8 cellular contexts compared by ENCODE assay signal in genomic region chr1:160519542-160520435, GRCh38. TPM values are rescaled to one million over a fixed set of nuclear protein-coding genes. Genes with fewer than 3 reads are reported as not detected.
A peak's percentile ranks its signal among the peaks of the same experiment; 100 is the strongest.
DNase-seq lines count a peak whose midpoint lies in the region; ATAC-seq, FAIRE-seq and TF ChIP-seq lines count a peak whose summit lies in the region.

No MANE protein-coding gene starts in this region.

- H3K4me3 ChIP-seq in MM.1S (ENCODE audit: low read length) (peak overlapping the region; percentile 24), bronchial epithelial cell (ENCODE audit: low read depth, low read length) (no peak overlapping the region)

- FAIRE-seq in bronchial epithelial cell (lab: Jason Lieb, UNC): no peak

- H3F3A ChIP-seq in MM.1S (ENCODE audit: insufficient read depth, low read length): peaks cover 26% of the 10 kb centered on the region

- peaks cover 44% of the 10 kb centered on the region for H3K36me3 Mint-ChIP-seq in activated CD8-positive, alpha-beta memory T cell treated with anti-CD3 and anti-CD28 coated beads, Interleukin-2, amount 10 ng/mL, durations not matched to agents 7 days and 5 days

- H3K4me2 ChIP-seq in MM.1S (ENCODE audit: low read depth, low read length): peak overlapping the region; percentile 68

- CTCF ChIA-PET in activated CD8-positive, alpha-beta memory T cell treated with anti-CD3 and anti-CD28 coated beads, Interleukin-2, amount 10 ng/mL, durations not matched to agents 7 days and 5 days (lab: Charles Lee): interaction anchor here (0.9 kb wide), 1 partner anchor 91 kb away, joined by 4 read pairs; no protein-coding TSS in a partner anchor

- 0 out of 2 replicates have a peak, but pooled peaks cover 7% of the 10 kb centered on the region for H3K79me2 ChIP-seq in MM.1S (ENCODE audit: low read length)

- no peaks in the 10 kb centered on the region for H3K9me2 ChIP-seq in MM.1S (replicated peaks; ENCODE audit: insufficient read depth, low read length)

- H3K9me3 ChIP-seq in MM.1S (replicated peaks; ENCODE audit: insufficient read depth, low read length): no peaks in the 10 kb centered on the region

- ATAC-seq in activated CD8-positive, alpha-beta memory T cell treated with anti-CD3 and anti-CD28 coated beads, Interleukin-2, amount 10 ng/mL, durations not matched to agents 7 days and 5 days: peak; percentile 73
- peak; percentile 74 for ATAC-seq in stimulated activated naive CD8-positive, alpha-beta T cell treated with anti-CD3 and anti-CD28 coated beads, Interleukin-15, Interleukin-2, amounts not matched to agents 100 U/mL and 50 U/mL, for 24 hours
- ATAC-seq in GM18519 (IDR thresholded peaks at IDR 0.05; ENCODE audit: low FRiP score, unreplicated experiment): no peak

- H4K20me1 ChIP-seq in MM.1S (ENCODE audit: insufficient read depth, low read length): no peaks in the 10 kb centered on the region

- peaks cover 9% of the 10 kb centered on the region for H3K9me3 Mint-ChIP-seq in activated CD8-positive, alpha-beta memory T cell treated with anti-CD3 and anti-CD28 coated beads, Interleukin-2, amount 10 ng/mL, durations not matched to agents 7 days and 5 days (ENCODE audit: low read depth)

- peak overlapping the region; percentile 88 for H3K4me3 Mint-ChIP-seq in activated CD8-positive, alpha-beta memory T cell treated with anti-CD3 and anti-CD28 coated beads, Interleukin-2, amount 10 ng/mL, durations not matched to agents 7 days and 5 days

- H3K27me3 Mint-ChIP-seq in activated CD8-positive, alpha-beta memory T cell treated with anti-CD3 and anti-CD28 coated beads, Interleukin-2, amount 10 ng/mL, durations not matched to agents 7 days and 5 days: no peaks in the 10 kb centered on the region

- H3K4me1 Mint-ChIP-seq in activated CD8-positive, alpha-beta memory T cell treated with anti-CD3 and anti-CD28 coated beads, Interleukin-2, amount 10 ng/mL, durations not matched to agents 7 days and 5 days: peaks cover 83% of the 10 kb centered on the region

- H3K4me1 ChIP-seq in MM.1S (ENCODE audit: low read length): peaks cover 33% of the 10 kb centered on the region

- H3K36me3 ChIP-seq in MM.1S (replicated peaks; ENCODE audit: insufficient read depth, low read length): no peaks in the 10 kb centered on the region
- no peaks in the 10 kb centered on the region for H3K36me3 ChIP-seq in bronchial epithelial cell (ENCODE audit: control insufficient read depth, insufficient read depth, low read length)

- H3K27ac ChIP-seq in MM.1S (ENCODE audit: low read length): peak overlapping the region; percentile 49; the same call in 1 of the 2 replicates

- H3K27ac Mint-ChIP-seq in activated CD8-positive, alpha-beta memory T cell treated with anti-CD3 and anti-CD28 coated beads, Interleukin-2, amount 10 ng/mL, durations not matched to agents 7 days and 5 days: peak overlapping the region; percentile 96

- TF ChIP-seq CTCF in MM.1S (IDR thresholded peaks at IDR 0.05; ENCODE audit: low read length) (peak; percentile 54), bronchial epithelial cell (IDR thresholded peaks at IDR 0.05; ENCODE audit: insufficient read depth, low read length, severe bottlenecking) (no peak)

- no peaks in the 10 kb centered on the region for H3K27me3 ChIP-seq in MM.1S (replicated peaks; ENCODE audit: insufficient read depth, low read length)
- no peaks in the 10 kb centered on the region for H3K27me3 ChIP-seq in bronchial epithelial cell (ENCODE audit: control insufficient read depth, insufficient read depth, low read length)

- DNase-seq in activated CD8-positive, alpha-beta memory T cell treated with anti-CD3 and anti-CD28 coated beads, Interleukin-2, amount 10 ng/mL, durations not matched to agents 7 days and 5 days: peak; percentile 69
- no peak for DNase-seq in activated CD8-positive, alpha-beta memory T cell treated with anti-CD3 and anti-CD28 coated beads, Interleukin-2, amount 50 U/mL, for 4 hours
- peak; percentile 56 for DNase-seq in MM.1S
- DNase-seq in bronchial epithelial cell (ENCODE audit: low read depth): peak; percentile 57
- no peak for DNase-seq in stimulated activated naive CD8-positive, alpha-beta T cell treated with anti-CD3 and anti-CD28 coated beads, Interleukin-15, Interleukin-2, amounts not matched to agents 100 U/mL and 50 U/mL, for 24 hours
- DNase-seq in NCI-H146 treated with DMSO at 0.1 percent for 48 hours (lab: John Stamatoyannopoulos, UW; ENCODE audit: unreplicated experiment): no peak
- DNase-seq in retina: no peak

- H3K9ac ChIP-seq in MM.1S (ENCODE audit: low read length): peak overlapping the region; percentile 3; the same call in 1 of the 2 replicates

- H2AFZ ChIP-seq in MM.1S (ENCODE audit: low read length): peak overlapping the region; percentile 29

RNA-seq across cellular contexts. Expression of gene SLAMF6, which starts 3.3 kb away (rescaled TPM):
- total RNA-seq in activated CD8-positive, alpha-beta memory T cell treated with anti-CD3 and anti-CD28 coated beads, Interleukin-2, amount 10 ng/mL, durations not matched to agents 7 days and 5 days: 10 to 100 TPM; 28.8 to 31.0 TPM
- not detected in 2 replicates for total RNA-seq in bronchial epithelial cell

RNA-seq across cellular contexts. Expression of gene CD84, which starts 59.5 kb away (rescaled TPM):
- 10 to 100 TPM; 29.9 to 34.6 TPM for total RNA-seq in activated CD8-positive, alpha-beta memory T cell treated with anti-CD3 and anti-CD28 coated beads, Interleukin-2, amount 10 ng/mL, durations not matched to agents 7 days and 5 days
- total RNA-seq in bronchial epithelial cell: not detected in 2 replicates

Comparison
In these comparisons a context has a peak if more than half of its experiments do, and no peak if none do; other contexts are left out.
1. DNase-seq: peak in activated CD8-positive, alpha-beta memory T cell treated with anti-CD3 and anti-CD28 coated beads, Interleukin-2, amount 10 ng/mL, durations not matched to agents 7 days and 5 days (single experiment), MM.1S (single experiment) and bronchial epithelial cell (single experiment); none in activated CD8-positive, alpha-beta memory T cell treated with anti-CD3 and anti-CD28 coated beads, Interleukin-2, amount 50 U/mL, for 4 hours (single experiment), stimulated activated naive CD8-positive, alpha-beta T cell treated with anti-CD3 and anti-CD28 coated beads, Interleukin-15, Interleukin-2, amounts not matched to agents 100 U/mL and 50 U/mL, for 24 hours (single experiment), NCI-H146 treated with DMSO at 0.1 percent for 48 hours (single experiment) and retina (single experiment).
2. RNA of gene SLAMF6, which starts 3.3 kb away (total RNA-seq): 28.8 to 31.0 TPM in activated CD8-positive, alpha-beta memory T cell treated with anti-CD3 and anti-CD28 coated beads, Interleukin-2, amount 10 ng/mL, durations not matched to agents 7 days and 5 days; not detected in bronchial epithelial cell; every median in the first group is over 10 times any median in the second.
3. RNA of gene CD84, which starts 59.5 kb away (total RNA-seq): 29.9 to 34.6 TPM in activated CD8-positive, alpha-beta memory T cell treated with anti-CD3 and anti-CD28 coated beads, Interleukin-2, amount 10 ng/mL, durations not matched to agents 7 days and 5 days; not detected in bronchial epithelial cell; every median in the first group is over 10 times any median in the second.